In genomic region chrX:9824554-9824953, GRCh38 we compare ENCODE assay signal across 25 cellular contexts. TPM values are rescaled to one million over a fixed set of nuclear protein-coding genes. Genes with fewer than 3 reads are reported as not detected.
A peak's percentile ranks its signal among the peaks of the same experiment; 100 is the strongest.
DNase-seq lines count a peak whose midpoint lies in the region; ATAC-seq and TF ChIP-seq lines count a peak whose summit lies in the region.
"Had no signal": no experiment of that assay in that cellular context is flagged by ENCODE, and none has a peak within 500 bp of the region (broad histone marks: within the 10 kb centered on the region; RNA-seq: fewer than 3 reads in every experiment).

No MANE protein-coding gene starts in this region.

- H2AFZ ChIP-seq in trophoblast cell (ENCODE audit: insufficient read depth, low read length, poor library complexity): no peak overlapping the region

- H4K91ac ChIP-seq in trophoblast cell (ENCODE audit: low read depth, low read length): peak overlapping the region; percentile 14

- H3K79me2 ChIP-seq in trophoblast cell (ENCODE audit: control insufficient read depth, insufficient read depth, low read length, poor library complexity): peaks cover 8% of the 10 kb centered on the region

- no peak overlapping the region for H3K4me2 ChIP-seq in trophoblast cell (ENCODE audit: low read length)

- H3K4me3 ChIP-seq in cardiac muscle cell (no peak overlapping the region), trophoblast cell (ENCODE audit: low read depth, low read length) (no peak overlapping the region)

- CTCF ChIA-PET in WTC11 (lab: Charles Lee): interaction anchor here (1.1 kb wide), 1 partner anchor 41 kb away, joined by 3 read pairs; no protein-coding TSS in a partner anchor

- H3K27me3 Mint-ChIP-seq in WTC11 (ENCODE audit: low read depth): no peaks in the 10 kb centered on the region

- H3K79me1 ChIP-seq in trophoblast cell (ENCODE audit: low read length): peaks cover 9% of the 10 kb centered on the region

- peaks cover 14% of the 10 kb centered on the region for H3K4me1 ChIP-seq in cardiac muscle cell (ENCODE audit: low read depth)
- peaks cover 18 to 27% of the 10 kb centered on the region in 2 experiments for H3K4me1 ChIP-seq in trophoblast cell (ENCODE audit: control insufficient read depth in 1 of 2, insufficient read depth in 2 of 2, low read length in 2 of 2)

- DNase-seq in cardiac muscle cell (ENCODE audit: low read depth in 1 of 2, low spot score in 1 of 2) (peak in 1 of 2 donors; percentile 21), Right ventricle myocardium inferior (ENCODE audit: missing footprints) (no peak), WTC11 (ENCODE audit: low spot score) (peak; percentile 21), left lobe of liver (ENCODE audit: low spot score) (no peak), trophoblast cell (no peak), AG20443 (ENCODE audit: low spot score) (no peak), NCI-H2081 (lab: John Stamatoyannopoulos, UW) (no peak)
- DNase-seq in activated CD8-positive, alpha-beta memory T cell treated with anti-CD3 and anti-CD28 coated beads, Interleukin-2, amount 50 U/mL, for 4 hours: no peak
- DNase-seq: ACHN; AML-193; C1 segment of cervical spinal cord; CD8-positive, alpha-beta memory T cell; GDM1; KBM-7; MM.1S; NCI-H1048; NCI-H1417 treated with DMSO at 0.1 percent for 48 hours; NCI-H187; NCI-H2107; NCI-H446 treated with DMSO at 0.1 percent for 48 hours; NCI-H526 treated with DMSO at 0.1 percent for 48 hours; PC-3; SHP77 had no signal

- H3K27me3 ChIP-seq in cardiac muscle cell: no peaks in the 10 kb centered on the region
- no peaks in the 10 kb centered on the region for H3K27me3 ChIP-seq in trophoblast cell (ENCODE audit: insufficient read depth, low read length)

- WGBS in trophoblast cell (ENCODE audit: extremely low coverage, insufficient coverage, insufficient read length): no CpG with 5 or more reads among the region's 12 CpGs

- H3K27ac ChIP-seq in cardiac muscle cell (peak overlapping the region; percentile 68), trophoblast cell (ENCODE audit: low read depth, low read length) (peak overlapping the region; percentile 9)
- H3K27ac ChIP-seq: 22Rv1 had no signal

- H4K8ac ChIP-seq in trophoblast cell (ENCODE audit: low read depth, low read length): peak overlapping the region; percentile 60

- H2BK12ac ChIP-seq in trophoblast cell (ENCODE audit: low read length): no peak overlapping the region

- no peaks in the 10 kb centered on the region for H3K9me3 Mint-ChIP-seq in WTC11

- no peak overlapping the region for H3K9ac ChIP-seq in trophoblast cell (ENCODE audit: low read length)

- H3K18ac ChIP-seq in trophoblast cell (ENCODE audit: low read length): peak overlapping the region; percentile 65

- peak overlapping the region; percentile 84; the same call in 1 of the 2 replicates for H3K27ac Mint-ChIP-seq in WTC11
- H3K27ac Mint-ChIP-seq: CD8-positive, alpha-beta memory T cell had no signal

- H3K4me1 Mint-ChIP-seq in WTC11: peaks cover 64% of the 10 kb centered on the region
- H3K4me1 Mint-ChIP-seq: CD8-positive, alpha-beta memory T cell had no signal

- intact Hi-C loops in Right ventricle myocardium inferior (cut with DNase I): no loop called here

- H3K4ac ChIP-seq in trophoblast cell (ENCODE audit: low read depth, low read length): peak overlapping the region; percentile 52

- peak overlapping the region; percentile 51 for H3K14ac ChIP-seq in trophoblast cell (ENCODE audit: low read length)

- H2BK120ac ChIP-seq in trophoblast cell (ENCODE audit: insufficient read depth, low read length, poor library complexity): no peak overlapping the region

- H4K12ac ChIP-seq in trophoblast cell (ENCODE audit: low read depth, low read length): no peak overlapping the region

- no peaks in the 10 kb centered on the region for H3K36me3 Mint-ChIP-seq in WTC11
- H3K36me3 Mint-ChIP-seq: CD8-positive, alpha-beta memory T cell had no signal

- H2BK5ac ChIP-seq in trophoblast cell (ENCODE audit: low read depth, low read length, poor library complexity): peak overlapping the region; percentile 68

- no peak for ATAC-seq in Right ventricle myocardium inferior
- ATAC-seq in WTC11: peak; percentile 50
- peak; percentile 16 for ATAC-seq in left lobe of liver
- ATAC-seq: PC-3 had no signal

- H2AK5ac ChIP-seq in trophoblast cell (ENCODE audit: low read length): no peak overlapping the region

- no peak overlapping the region for H3K23ac ChIP-seq in trophoblast cell (ENCODE audit: low read length)

- POLR2A ChIA-PET in WTC11 (lab: Charles Lee): no interaction called here

- TF ChIP-seq CTCF in cardiac muscle cell (IDR thresholded peaks at IDR 0.05; ENCODE audit: low read depth, low read length) (no peak), WTC11 (IDR thresholded peaks at IDR 0.05) (no peak)

- peak overlapping the region; percentile 18; the same call in 1 of the 2 replicates for H3K4me3 Mint-ChIP-seq in WTC11
- H3K4me3 Mint-ChIP-seq: CD8-positive, alpha-beta memory T cell had no signal

- H3K9me3 ChIP-seq in cardiac muscle cell (ENCODE audit: low read depth) (no peaks in the 10 kb centered on the region), trophoblast cell (ENCODE audit: insufficient read depth, low read depth, low read length) (peaks cover 2% of the 10 kb centered on the region)

- H3K36me3 ChIP-seq in cardiac muscle cell: no peaks in the 10 kb centered on the region
- H3K36me3 ChIP-seq in trophoblast cell (ENCODE audit: control insufficient read depth in 1 of 2, insufficient read depth in 2 of 2, low read length in 2 of 2): peaks cover 0 to 3% of the 10 kb centered on the region in 2 experiments

TF ChIP-seq in WTC11, 78 proteins besides CTCF, POLR2A, EP300 and RAD21:
- TF ChIP-seq ZNF396 (CRISPR knock-in tag; IDR thresholded peaks at IDR 0.05; ENCODE audit: borderline replicate concordance): no peak
- no peak for TF ChIP-seq MAX (CRISPR knock-in tag; IDR thresholded peaks at IDR 0.05)
- TF ChIP-seq, protein P1, sequence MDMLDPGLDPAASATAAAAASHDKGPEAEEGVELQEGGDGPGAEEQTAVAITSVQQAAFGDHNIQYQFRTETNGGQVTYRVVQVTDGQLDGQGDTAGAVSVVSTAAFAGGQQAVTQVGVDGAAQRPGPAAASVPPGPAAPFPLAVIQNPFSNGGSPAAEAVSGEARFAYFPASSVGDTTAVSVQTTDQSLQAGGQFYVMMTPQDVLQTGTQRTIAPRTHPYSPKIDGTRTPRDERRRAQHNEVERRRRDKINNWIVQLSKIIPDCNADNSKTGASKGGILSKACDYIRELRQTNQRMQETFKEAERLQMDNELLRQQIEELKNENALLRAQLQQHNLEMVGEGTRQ (CRISPR knock-in tag; IDR thresholded peaks at IDR 0.05): no peak
- TF ChIP-seq ZNF423 (CRISPR knock-in tag; IDR thresholded peaks at IDR 0.05): no peak
- TF ChIP-seq ZBTB43 (CRISPR knock-in tag; IDR thresholded peaks at IDR 0.05): no peak
- TF ChIP-seq, protein P2, sequence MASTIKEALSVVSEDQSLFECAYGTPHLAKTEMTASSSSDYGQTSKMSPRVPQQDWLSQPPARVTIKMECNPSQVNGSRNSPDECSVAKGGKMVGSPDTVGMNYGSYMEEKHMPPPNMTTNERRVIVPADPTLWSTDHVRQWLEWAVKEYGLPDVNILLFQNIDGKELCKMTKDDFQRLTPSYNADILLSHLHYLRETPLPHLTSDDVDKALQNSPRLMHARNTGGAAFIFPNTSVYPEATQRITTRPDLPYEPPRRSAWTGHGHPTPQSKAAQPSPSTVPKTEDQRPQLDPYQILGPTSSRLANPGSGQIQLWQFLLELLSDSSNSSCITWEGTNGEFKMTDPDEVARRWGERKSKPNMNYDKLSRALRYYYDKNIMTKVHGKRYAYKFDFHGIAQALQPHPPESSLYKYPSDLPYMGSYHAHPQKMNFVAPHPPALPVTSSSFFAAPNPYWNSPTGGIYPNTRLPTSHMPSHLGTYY (CRISPR knock-in tag; IDR thresholded peaks at IDR 0.05): no peak
- TF ChIP-seq NFATC4 (CRISPR knock-in tag; IDR thresholded peaks at IDR 0.05): no peak
- 0 out of 2 replicates have a peak, but pooled peaks have one; percentile 31 for TF ChIP-seq TEAD1 (CRISPR knock-in tag; IDR thresholded peaks at IDR 0.05)
- TF ChIP-seq RORB (CRISPR knock-in tag; IDR thresholded peaks at IDR 0.05): no peak

RNA-seq across cellular contexts. Expression of gene SHROOM2, which starts 38.3 kb away (rescaled TPM):
- total RNA-seq in cardiac muscle cell (32.9 and 36.0 TPM in 2 replicates), Right ventricle myocardium inferior (0.60 TPM), WTC11 (2021) (12.3 to 14.8 TPM (median 12.3 TPM) in 3 replicates), left lobe of liver (4.7 TPM)
- polyA plus RNA-seq in cardiac muscle cell: 9.0 and 14.8 TPM in 2 replicates
- 14.5 and 14.6 TPM in 2 replicates for polyA plus RNA-seq in trophoblast cell (2013)
- total RNA-seq: CD8-positive, alpha-beta memory T cell had no signal
- polyA plus RNA-seq: CD8-positive, alpha-beta memory T cell had no signal

RNA-seq across cellular contexts. Expression of gene GPR143, which starts 58.9 kb away (rescaled TPM):
- 4.5 and 6.3 TPM in 2 replicates for total RNA-seq in cardiac muscle cell
- 7.1 and 12.8 TPM in 2 replicates for polyA plus RNA-seq in cardiac muscle cell
- not detected for total RNA-seq in Right ventricle myocardium inferior
- total RNA-seq in WTC11 (2021): 11.7 to 18.3 TPM (median 14.0 TPM) in 3 replicates
- 0.78 TPM for total RNA-seq in left lobe of liver
- 4.8 TPM in 2 replicates for polyA plus RNA-seq in trophoblast cell (2013)
- total RNA-seq: CD8-positive, alpha-beta memory T cell; H4 had no signal
